Comparison of ENCODE assay signal across 9 cellular contexts in the genomic region with DNA sequence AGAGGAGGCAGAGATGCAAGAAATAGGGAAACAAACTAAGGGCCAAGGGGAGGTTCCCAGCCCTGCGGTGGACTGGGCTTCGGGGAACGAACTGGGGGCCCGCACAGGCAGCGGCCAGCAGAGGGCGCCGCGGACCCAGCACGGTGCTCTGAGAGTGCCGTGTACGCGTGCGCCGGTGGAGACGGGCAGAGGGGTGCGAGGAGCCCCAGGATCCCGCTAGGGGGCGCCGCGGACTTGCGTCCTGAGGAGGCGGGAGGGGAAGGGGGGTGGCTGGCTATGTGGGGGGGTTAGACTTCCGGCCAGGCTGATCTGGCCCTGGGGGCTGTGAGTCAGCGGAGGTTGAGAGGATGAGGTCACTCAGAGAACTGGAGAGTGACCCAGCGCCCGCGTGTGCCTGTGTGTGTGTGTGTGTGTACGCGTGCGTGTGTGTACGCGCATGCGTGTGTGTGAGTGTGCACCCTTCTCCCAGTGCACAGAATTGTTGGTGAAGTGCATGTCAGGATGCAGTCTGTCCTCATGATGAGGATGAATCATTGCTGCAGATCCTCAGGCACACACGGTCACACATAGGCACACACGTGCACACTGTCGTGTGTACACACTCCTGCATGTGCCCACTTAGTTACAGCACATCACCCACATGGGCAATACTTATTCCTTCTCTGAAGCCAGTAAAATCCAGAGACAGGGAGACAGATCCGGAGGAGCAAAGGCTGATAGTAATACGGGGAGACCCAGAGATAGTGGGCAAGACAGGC. TPM values are rescaled to one million over a fixed set of nuclear protein-coding genes. Genes with fewer than 3 reads are reported as not detected.
A peak's percentile ranks its signal among the peaks of the same experiment; 100 is the strongest.
DNase-seq lines count a peak whose midpoint lies in the region; ATAC-seq and TF ChIP-seq lines count a peak whose summit lies in the region.
"Had no signal": no experiment of that assay in that cellular context is flagged by ENCODE, and none has a peak within 500 bp of the region (broad histone marks: within the 10 kb centered on the region; RNA-seq: fewer than 3 reads in every experiment).

No MANE protein-coding gene starts in this region.

- ATAC-seq in GM21529 (IDR thresholded peaks at IDR 0.05; ENCODE audit: unreplicated experiment) (peak; percentile 53), natural killer cell (peak; percentile 79 to 97 (median 88))
- peak; percentile 82 to 86 for ATAC-seq in activated T-cell treated with anti-CD3 and anti-CD28 coated beads, Interleukin-2, amount 50 U/mL, for 72 hours (replicated peaks in 1 of 2)
- ATAC-seq in stimulated activated memory B cell treated with anti-CD40 and anti-IgM and Interleukin-4, amounts not matched to agents 10 μg/mL and 1 μg/mL and 100 μg/mL, for 72 hours, result peak; percentile 87

- no peaks in the 10 kb centered on the region for H3K9me3 Mint-ChIP-seq in Calu3 (ENCODE audit: low read depth, unreplicated experiment)
- no peaks in the 10 kb centered on the region for H3K9me3 Mint-ChIP-seq in activated T-cell treated with anti-CD3 and anti-CD28 coated beads, Interleukin-2, amount 50 U/mL, for 72 hours
- H3K9me3 Mint-ChIP-seq in natural killer cell, result no peaks in the 10 kb centered on the region
- no peaks in the 10 kb centered on the region for H3K9me3 Mint-ChIP-seq in stimulated activated memory B cell treated with anti-CD40 and anti-IgM and Interleukin-4, amounts not matched to agents 10 μg/mL and 1 μg/mL and 100 μg/mL, for 72 hours

- H3K4me1 Mint-ChIP-seq in Calu3 (ENCODE audit: low read depth, unreplicated experiment), result peaks cover 77% of the 10 kb centered on the region
- H3K4me1 Mint-ChIP-seq in activated T-cell treated with anti-CD3 and anti-CD28 coated beads, Interleukin-2, amount 50 U/mL, for 72 hours (ENCODE audit: low read depth), result peaks cover 66% of the 10 kb centered on the region
- H3K4me1 Mint-ChIP-seq in natural killer cell, result peaks cover 50 to 61% of the 10 kb centered on the region in 2 donors
- H3K4me1 Mint-ChIP-seq in stimulated activated memory B cell treated with anti-CD40 and anti-IgM and Interleukin-4, amounts not matched to agents 10 μg/mL and 1 μg/mL and 100 μg/mL, for 72 hours, result peaks cover 98% of the 10 kb centered on the region

- H3K4me3 Mint-ChIP-seq in Calu3 (ENCODE audit: low read depth, unreplicated experiment), result peak overlapping the region; percentile 87
- peak overlapping the region; percentile 83 to 90 for H3K4me3 Mint-ChIP-seq in activated T-cell treated with anti-CD3 and anti-CD28 coated beads, Interleukin-2, amount 50 U/mL, for 72 hours
- peak overlapping the region; percentile 68 for H3K4me3 Mint-ChIP-seq in natural killer cell
- peak overlapping the region; percentile 63 for H3K4me3 Mint-ChIP-seq in stimulated activated memory B cell treated with anti-CD40 and anti-IgM and Interleukin-4, amounts not matched to agents 10 μg/mL and 1 μg/mL and 100 μg/mL, for 72 hours

- H3K27me3 Mint-ChIP-seq in Calu3 (ENCODE audit: unreplicated experiment), result no peaks in the 10 kb centered on the region
- H3K27me3 Mint-ChIP-seq in activated T-cell treated with anti-CD3 and anti-CD28 coated beads, Interleukin-2, amount 50 U/mL, for 72 hours (ENCODE audit: low read depth), result peaks cover 35% of the 10 kb centered on the region
- H3K27me3 Mint-ChIP-seq in natural killer cell (ENCODE audit: low read depth in 2 of 2), result peaks cover 16 to 23% of the 10 kb centered on the region in 2 donors
- H3K27me3 Mint-ChIP-seq in stimulated activated memory B cell treated with anti-CD40 and anti-IgM and Interleukin-4, amounts not matched to agents 10 μg/mL and 1 μg/mL and 100 μg/mL, for 72 hours, result peaks cover 28% of the 10 kb centered on the region

- H3K27ac Mint-ChIP-seq in Calu3 (ENCODE audit: unreplicated experiment) (peak overlapping the region; percentile 88), natural killer cell (peak overlapping the region; percentile 83 to 85)
- H3K27ac Mint-ChIP-seq in activated T-cell treated with anti-CD3 and anti-CD28 coated beads, Interleukin-2, amount 50 U/mL, for 72 hours, result peak overlapping the region; percentile 30
- peak overlapping the region; percentile 60 for H3K27ac Mint-ChIP-seq in stimulated activated memory B cell treated with anti-CD40 and anti-IgM and Interleukin-4, amounts not matched to agents 10 μg/mL and 1 μg/mL and 100 μg/mL, for 72 hours

- TF ChIP-seq POLR2A in Peyer's patch (IDR thresholded peaks at IDR 0.05), result peak in 1 of 2 donors; percentile 16

- CTCF ChIA-PET in Calu3 (lab: Charles Lee), result interaction anchor here (0.6 to 3.7 kb wide), 13 partner anchors 8 to 200 kb away, joined by 3 to 45 read pairs (median 7); partner anchors contain the start of genes CRABP2, HAPLN2, METTL25B and NES

- H3K9me3 ChIP-seq in Peyer's patch, result no peaks in the 10 kb centered on the region

- peak overlapping the region; percentile 67 to 92 (median 82) for H3K27ac ChIP-seq in Peyer's patch

- no TSS peak for BruUV-seq in Calu3 (replicated peaks; lab: Mats Ljungman, UMichigan)

- H3K4me1 ChIP-seq in Peyer's patch, result peaks cover 26 to 84% (median 34%) of the 10 kb centered on the region in 4 donors

- DNase-seq in Calu3 (peak; percentile 99), Kasumi-1 (lab: John Stamatoyannopoulos, UW) (peak; percentile 82 to 88), Peyer's patch (peak; percentile 85 to 96 (median 96)), fibroblast of gingiva (ENCODE audit: low read depth) (peak; percentile 98), natural killer cell (peak; percentile 95)
- peak; percentile 96 to 98 for DNase-seq in activated T-cell treated with anti-CD3 and anti-CD28 coated beads, Interleukin-2, amount 50 U/mL, for 72 hours

- TF ChIP-seq CTCF in Calu3 (IDR thresholded peaks at IDR 0.05; ENCODE audit: unreplicated experiment), result peak; percentile 98
- peak; percentile 92 to 99 (median 99) for TF ChIP-seq CTCF in Peyer's patch (IDR thresholded peaks at IDR 0.05)
- TF ChIP-seq CTCF in natural killer cell (IDR thresholded peaks at IDR 0.05), result peak; percentile 96

- peak overlapping the region; percentile 9 to 58 (median 38) for H3K4me3 ChIP-seq in Peyer's patch

- H3K36me3 ChIP-seq in Peyer's patch, result no peaks in the 10 kb centered on the region

- no peaks in the 10 kb centered on the region for H3K27me3 ChIP-seq in Peyer's patch

- H3K36me3 Mint-ChIP-seq in Calu3 (ENCODE audit: insufficient read depth, unreplicated experiment) (peaks cover 53% of the 10 kb centered on the region), natural killer cell (no peaks in the 10 kb centered on the region)
- H3K36me3 Mint-ChIP-seq in activated T-cell treated with anti-CD3 and anti-CD28 coated beads, Interleukin-2, amount 50 U/mL, for 72 hours (ENCODE audit: insufficient read depth in 2 of 2), result no peaks in the 10 kb centered on the region
- no peaks in the 10 kb centered on the region for H3K36me3 Mint-ChIP-seq in stimulated activated memory B cell treated with anti-CD40 and anti-IgM and Interleukin-4, amounts not matched to agents 10 μg/mL and 1 μg/mL and 100 μg/mL, for 72 hours

- intact Hi-C loops in Calu3 (cut with micrococcal nuclease; ENCODE audit: unreplicated experiment), result loop anchor here (1.0 kb wide), 1 partner anchor 18 kb away; no protein-coding TSS in a partner anchor
- intact Hi-C loops in natural killer cell (cut with micrococcal nuclease), result loop anchor here (1.0 kb wide), 1 partner anchor 156 kb away; the partner anchor contains the start of gene SH2D2A

RNA-seq across cellular contexts. Expression of gene NES, which starts 17.0 kb away (rescaled TPM):
- total RNA-seq in Calu3 (2022), result 6.1 and 7.4 TPM in 2 replicates
- 10 to 100 TPM in 1 of 4 donors, 1 to 10 TPM in 3; 2.8 to 25.6 (median 3.1) TPM for total RNA-seq in Peyer's patch
- under 1 TPM in 1 of 2 donors, not detected in 1; 0.05 TPM for total RNA-seq in activated T-cell treated with anti-CD3 and anti-CD28 coated beads, Interleukin-2, amount 50 U/mL, for 72 hours
- total RNA-seq in natural killer cell, result not detected

RNA-seq across cellular contexts. Expression of gene BCAN, which starts 18.3 kb away (rescaled TPM):
- not detected in 2 replicates for total RNA-seq in Calu3 (2022)
- 1 to 10 TPM in 1 of 4 donors, under 1 TPM in 1, not detected in 2; 0.28 to 1.3 TPM for total RNA-seq in Peyer's patch
- under 1 TPM in 1 of 2 donors, not detected in 1; 0.10 TPM for total RNA-seq in activated T-cell treated with anti-CD3 and anti-CD28 coated beads, Interleukin-2, amount 50 U/mL, for 72 hours
- under 1 TPM; 0.18 to 0.25 (median 0.19) TPM for total RNA-seq in natural killer cell
- total RNA-seq: subcutaneous adipose tissue had no signal

RNA-seq across cellular contexts. Expression of gene HAPLN2, which starts 41.0 kb away (rescaled TPM):
- total RNA-seq in Calu3 (2022) (0.27 TPM in 1 of 2 replicates, not detected in the other), Peyer's patch (1 to 10 TPM in 3 of 4 donors, not detected in 1; 1.9 to 2.2 (median 2.1) TPM), natural killer cell (not detected)
- under 1 TPM; 0.22 to 1.00 TPM for total RNA-seq in activated T-cell treated with anti-CD3 and anti-CD28 coated beads, Interleukin-2, amount 50 U/mL, for 72 hours

RNA-seq across cellular contexts. Expression of gene CRABP2, which starts 45.2 kb away (rescaled TPM):
- total RNA-seq in Calu3 (2022), result 17.6 and 27.3 TPM in 2 replicates
- 1 to 10 TPM in 2 of 4 donors, not detected in 2; 3.6 to 5.0 TPM for total RNA-seq in Peyer's patch
- 1 to 10 TPM; 2.5 TPM for total RNA-seq in activated T-cell treated with anti-CD3 and anti-CD28 coated beads, Interleukin-2, amount 50 U/mL, for 72 hours
- 1 to 10 TPM; 3.0 to 3.8 (median 3.0) TPM for total RNA-seq in natural killer cell

RNA-seq across cellular contexts. Expression of gene GPATCH4, which starts 58.9 kb away (rescaled TPM):
- total RNA-seq in Calu3 (2022), result 52.4 and 57.0 TPM in 2 replicates
- total RNA-seq in Peyer's patch, result 10 to 100 TPM in 2 of 4 donors, 1 to 10 TPM in 2; 6.3 to 38.0 (median 11.3) TPM
- 10 to 100 TPM; 25.6 to 31.6 TPM for total RNA-seq in activated T-cell treated with anti-CD3 and anti-CD28 coated beads, Interleukin-2, amount 50 U/mL, for 72 hours
- 10 to 100 TPM; 19.3 to 27.3 (median 22.1) TPM for total RNA-seq in natural killer cell

Comparison
In these comparisons a context has a peak if more than half of its experiments do, and no peak if none do; other contexts are left out.
1. Peak in every context shown above with its lines: DNase-seq, ATAC-seq, H3K4me3 ChIP-seq and H3K27ac ChIP-seq.
2. H3K27ac Mint-ChIP-seq: peak in every context shown above with its lines; median percentile 88 in Calu3; 84 in natural killer cell; 60 in stimulated activated memory B cell treated with anti-CD40 and anti-IgM and Interleukin-4, amounts not matched to agents 10 μg/mL and 1 μg/mL and 100 μg/mL, for 72 hours; 30 in activated T-cell treated with anti-CD3 and anti-CD28 coated beads, Interleukin-2, amount 50 U/mL, for 72 hours.